1 cellular context compared by ENCODE assay signal in genomic region chr14:104723651-104724406, GRCh38.
TF ChIP-seq lines count a peak whose summit lies in the region.

Gene ADSS1 (plus strand): TSS chr14:104724229. CDS start chr14:104724271, 42 bp downstream.

TF ChIP-seq in WTC11, 78 proteins besides CTCF, POLR2A, EP300 and RAD21 (continued from another document and continues in another):
- TF ChIP-seq E2F5 (CRISPR knock-in tag; IDR thresholded peaks at IDR 0.05) (no peak), ZNF281 (CRISPR knock-in tag; IDR thresholded peaks at IDR 0.05) (no peak), PRRX2 (CRISPR knock-in tag; IDR thresholded peaks at IDR 0.05) (peak; percentile 48; the same call in 1 of the 2 replicates), ZNF671 (CRISPR knock-in tag; IDR thresholded peaks at IDR 0.05) (no peak; the same call in 1 of the 2 replicates), STAT6 (CRISPR knock-in tag; conservative IDR thresholded peaks at IDR 0.05; ENCODE audit: low read depth) (no peak), ATF6 (CRISPR knock-in tag; IDR thresholded peaks at IDR 0.05) (no peak), TP53 (CRISPR knock-in tag; IDR thresholded peaks at IDR 0.05) (no peak; the same call in 1 of the 2 replicates), ARID4B (CRISPR knock-in tag; IDR thresholded peaks at IDR 0.05; ENCODE audit: borderline replicate concordance) (peak; percentile 18; the same call in 1 of the 2 replicates), SP1 (CRISPR knock-in tag; conservative IDR thresholded peaks at IDR 0.05) (0 out of 2 replicates have a peak, but pooled peaks have one; percentile 37), JUN (CRISPR knock-in tag; IDR thresholded peaks at IDR 0.05) (no peak), PRDM15 (CRISPR knock-in tag; IDR thresholded peaks at IDR 0.05) (no peak), ZNF263 (CRISPR knock-in tag; IDR thresholded peaks at IDR 0.05; ENCODE audit: low read depth) (no peak), ZNF425 (CRISPR knock-in tag; conservative IDR thresholded peaks at IDR 0.05) (no peak), KAT7 (CRISPR knock-in tag; IDR thresholded peaks at IDR 0.05; ENCODE audit: borderline replicate concordance) (no peak), JAZF1 (CRISPR knock-in tag; IDR thresholded peaks at IDR 0.05) (no peak), MLX (CRISPR knock-in tag; IDR thresholded peaks at IDR 0.05) (no peak), ZNF138 (CRISPR knock-in tag; conservative IDR thresholded peaks at IDR 0.05) (no peak), ZNF532 (CRISPR knock-in tag; IDR thresholded peaks at IDR 0.05; ENCODE audit: borderline replicate concordance) (no peak; the same call in 1 of the 2 replicates), ELF4 (CRISPR knock-in tag; IDR thresholded peaks at IDR 0.05; ENCODE audit: low read depth) (no peak), CBFB (CRISPR knock-in tag; IDR thresholded peaks at IDR 0.05; ENCODE audit: low read depth) (no peak), HMGXB4 (CRISPR knock-in tag; IDR thresholded peaks at IDR 0.05) (peak; percentile 65), CREB1 (CRISPR knock-in tag; IDR thresholded peaks at IDR 0.05) (no peak), CREM (CRISPR knock-in tag; IDR thresholded peaks at IDR 0.05) (no peak), ZNF423 (CRISPR knock-in tag; IDR thresholded peaks at IDR 0.05) (no peak)
